ENCODE assay signal across 23 cellular contexts in the genomic region with DNA sequence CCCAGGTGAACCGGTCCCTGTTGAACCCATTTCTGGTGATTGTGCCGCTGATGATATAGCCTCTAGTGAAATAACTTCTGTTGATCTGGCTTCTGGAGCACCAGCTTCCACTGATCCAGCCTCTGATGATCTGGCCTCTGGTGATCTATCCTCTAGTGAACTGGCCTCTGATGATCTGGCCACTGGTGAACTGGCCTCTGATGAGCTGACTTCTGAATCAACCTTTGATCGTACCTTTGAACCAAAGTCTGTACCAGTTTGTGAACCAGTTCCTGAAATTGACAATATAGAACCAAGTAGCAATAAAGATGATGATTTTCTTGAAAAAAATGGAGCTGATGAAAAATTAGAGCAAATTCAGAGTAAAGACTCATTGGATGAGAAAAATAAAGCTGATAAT. TPM values are rescaled to one million over a fixed set of nuclear protein-coding genes. Genes with fewer than 3 reads are reported as not detected.
DNase-seq lines count a peak whose midpoint lies in the region; ATAC-seq, FAIRE-seq and TF ChIP-seq lines count a peak whose summit lies in the region.
"Had no signal": no experiment of that assay in that cellular context is flagged by ENCODE, and none has a peak within 500 bp of the region (broad histone marks: within the 10 kb centered on the region; RNA-seq: fewer than 3 reads in every experiment).

No MANE protein-coding gene starts in this region.

- H3K79me2 ChIP-seq in HepG2 (ENCODE audit: insufficient read depth, low read length), result peaks cover 3% of the 10 kb centered on the region

- in situ Hi-C loops in HepG2 (cut with HindIII; ENCODE audit: extremely low pct_ligation_motif_present, low pct_unique_long_range_greater_than_20kb), result no loop called here

- POLR2A ChIA-PET in HepG2 (lab: Yijun Ruan, JAX), result no interaction called here

- H3K4me2 ChIP-seq in HepG2 (ENCODE audit: low read depth, low read length), result no peak overlapping the region
- H3K4me2 ChIP-seq: BLaER1 treated with 17β-estradiol and CSF1 and Interleukin-3, amounts not matched to agents 10 nM and 100 nM; GM23338 had no signal

- no peak overlapping the region for H3K4me3 Mint-ChIP-seq in T-helper 17 cell
- H3K4me3 Mint-ChIP-seq: endodermal cell, GM23338 had no signal

- H2AFZ ChIP-seq in HepG2 (ENCODE audit: low read length), result no peak overlapping the region
- H2AFZ ChIP-seq: GM23338 had no signal

- H3K4me1 ChIP-seq in liver (ENCODE audit: control insufficient read depth in 4 of 4, insufficient read depth in 4 of 4, low read length in 3 of 4) (peaks cover 0 to 10% (median 4%) of the 10 kb centered on the region in 4 donors), HepG2 (ENCODE audit: insufficient read depth, low read length) (no peaks in the 10 kb centered on the region), right lobe of liver (peaks cover 0 to 16% (median 0%) of the 10 kb centered on the region in 4 donors)
- H3K4me1 ChIP-seq: BLaER1 treated with 17β-estradiol and CSF1 and Interleukin-3, amounts not matched to agents 10 nM and 100 nM had no signal

- intact Hi-C loops in HepG2 (cut with micrococcal nuclease; ENCODE audit: unreplicated experiment), result no loop called here
- intact Hi-C loops in right lobe of liver (cut with DNase I), result no loop called here

- H3K9me3 ChIP-seq in liver (ENCODE audit: control insufficient read depth in 4 of 4, low read length in 3 of 4) (no peaks in the 10 kb centered on the region), HepG2 (ENCODE audit: low read length) (peaks cover 10% of the 10 kb centered on the region; the same call in 1 of the 2 replicates), T-helper 17 cell (ENCODE audit: control insufficient read depth, low read length, poor library complexity, severe bottlenecking) (no peaks in the 10 kb centered on the region), right lobe of liver (no peaks in the 10 kb centered on the region)
- H3K9me3 ChIP-seq: prostate gland, thyroid gland had no signal

- no peak for DNase-seq in HepG2 (ENCODE audit: low spot score)
- DNase-seq in T-helper 17 cell, result no peak
- no peak for DNase-seq in right lobe of liver
- no peak for DNase-seq in stimulated activated naive CD4-positive, alpha-beta T cell (lab: John Stamatoyannopoulos, UW)
- no peak for DNase-seq in GM12891 (ENCODE audit: insufficient read length, low spot score)
- DNase-seq: activated CD4-positive, alpha-beta T cell treated with anti-CD3 and anti-CD28 coated beads for 4 hours; activated T-cell treated with anti-CD3 and anti-CD28 coated beads, Interleukin-2, amount 50 U/mL, for 1 hour; anterior cingulate cortex; cortex of kidney; endodermal cell; esophagus squamous epithelium; foreskin melanocyte; mammary epithelial cell; NCI-H1092; NCI-H1694 treated with DMSO at 0.1 percent for 48 hours; NCI-H524; stomach; thyroid gland had no signal

- TF ChIP-seq CTCF in liver (IDR thresholded peaks at IDR 0.05; ENCODE audit: low read depth, low read length, missing input control) (no peak), HepG2 (CRISPR knock-in tag; IDR thresholded peaks at IDR 0.05) (no peak), right lobe of liver (IDR thresholded peaks at IDR 0.05) (no peak)

- FAIRE-seq in HepG2 (lab: Jason Lieb, UNC), result no peak
- no peak for FAIRE-seq in GM12891 (lab: Jason Lieb, UNC)

- H3K27ac ChIP-seq in liver (ENCODE audit: low read depth in 1 of 2, low read length in 2 of 2) (no peak overlapping the region), HepG2 (ENCODE audit: extremely low read length, insufficient read depth, low read length) (no peak overlapping the region), right lobe of liver (no peak overlapping the region)
- H3K27ac ChIP-seq: BLaER1 treated with 17β-estradiol and CSF1 and Interleukin-3, amounts not matched to agents 10 nM and 100 nM; esophagus squamous epithelium; prostate gland; stomach; thyroid gland had no signal

- CTCF ChIA-PET in HepG2 (lab: Yijun Ruan, JAX; ENCODE audit: low intra/inter-chr PET ratio, low total read pairs), result no interaction called here

- H3K27me3 ChIP-seq in liver (ENCODE audit: control insufficient read depth in 4 of 4, insufficient read depth in 4 of 4, low read length in 3 of 4) (no peaks in the 10 kb centered on the region), HepG2 (ENCODE audit: control insufficient read depth in 1 of 2, insufficient read depth in 2 of 2, low read length in 2 of 2) (no peaks in the 10 kb centered on the region), right lobe of liver (no peaks in the 10 kb centered on the region)
- H3K27me3 ChIP-seq: BLaER1 treated with 17β-estradiol and CSF1 and Interleukin-3, amounts not matched to agents 10 nM and 100 nM; esophagus squamous epithelium; stomach; thyroid gland had no signal

- H3K27me3 Mint-ChIP-seq in T-helper 17 cell, result no peaks in the 10 kb centered on the region

- TF ChIP-seq POLR2A in HepG2 (IDR thresholded peaks at IDR 0.05; ENCODE audit: insufficient read depth in 1 of 2, low read depth in 2 of 2, low read length in 2 of 2), result no peak
- no peak for TF ChIP-seq POLR2A in right lobe of liver (IDR thresholded peaks at IDR 0.05)
- TF ChIP-seq POLR2A in GM12891 (IDR thresholded peaks at IDR 0.05; ENCODE audit: low read depth, low read length), result no peak

- H3K36me3 ChIP-seq in liver (ENCODE audit: control insufficient read depth in 4 of 4, insufficient read depth in 3 of 4, low read depth in 1 of 4, low read length in 3 of 4) (peaks cover 4 to 13% (median 12%) of the 10 kb centered on the region in 4 donors), HepG2 (replicated peaks in 1 of 2; ENCODE audit: control insufficient read depth in 1 of 2, insufficient read depth in 2 of 2, low read length in 2 of 2) (peaks cover 0 to 6% of the 10 kb centered on the region in 2 experiments; a peak in 1 of 5 replicates), right lobe of liver (peaks cover 0 to 9% (median 5%) of the 10 kb centered on the region in 4 donors)

- TF ChIP-seq RAD21 in liver (IDR thresholded peaks at IDR 0.05) (no peak), HepG2 (CRISPR knock-in tag; IDR thresholded peaks at IDR 0.05) (no peak)

- no peak for ATAC-seq in HepG2
- no peak for ATAC-seq in T-helper 17 cell
- peak; percentile 11 to 51 (median 33) for ATAC-seq in right lobe of liver
- ATAC-seq in GM18870 (IDR thresholded peaks at IDR 0.05; ENCODE audit: unreplicated experiment), result no peak
- ATAC-seq: GM23338 had no signal

- no peaks in the 10 kb centered on the region for H4K20me1 ChIP-seq in HepG2 (ENCODE audit: insufficient read depth, low read length)

- peaks cover 15% of the 10 kb centered on the region for H3K36me3 Mint-ChIP-seq in T-helper 17 cell (ENCODE audit: low read depth)

- WGBS in liver, result 93% methylated on average over 3 of the region's 3 CpGs
- 61% methylated on average over 3 of the region's 3 CpGs for WGBS in HepG2 (ENCODE audit: low lambda C conversion rate)
- 100% methylated on average over 1 of the region's 3 CpGs for WGBS in right lobe of liver (ENCODE audit: insufficient coverage, low coverage, low lambda C conversion rate, missing lambda C conversion rate)

- TF ChIP-seq EP300 in HepG2 (IDR thresholded peaks at IDR 0.05; ENCODE audit: low read depth in 2 of 2, low read length in 2 of 2) (no peak), HepG2 (CRISPR knock-in tag; IDR thresholded peaks at IDR 0.05; ENCODE audit: borderline replicate concordance) (no peak)

- no TSS peak for BruUV-seq in HepG2 (replicated peaks; lab: Mats Ljungman, UMichigan)

- H3K4me3 ChIP-seq in liver (ENCODE audit: low read depth in 1 of 3, low read length in 3 of 3) (no peak overlapping the region), HepG2 (replicated peaks in 1 of 3; ENCODE audit: insufficient read depth in 1 of 3, low read depth in 2 of 3, low read length in 3 of 3) (no peak overlapping the region), right lobe of liver (no peak overlapping the region)
- H3K4me3 ChIP-seq: BLaER1 treated with 17β-estradiol and CSF1 and Interleukin-3, amounts not matched to agents 10 nM and 100 nM; esophagus squamous epithelium; GM23338; prostate gland; stomach; thyroid gland had no signal

- no peak overlapping the region for H3K9ac ChIP-seq in liver (ENCODE audit: low read depth in 1 of 2, low read length in 2 of 2)
- H3K9ac ChIP-seq in HepG2 (ENCODE audit: insufficient read depth, low read depth, low read length), result no peak overlapping the region
- H3K9ac ChIP-seq: BLaER1 treated with 17β-estradiol and CSF1 and Interleukin-3, amounts not matched to agents 10 nM and 100 nM had no signal

- peak overlapping the region; percentile 71 for H3K27ac Mint-ChIP-seq in T-helper 17 cell
- H3K27ac Mint-ChIP-seq: endodermal cell, GM23338 had no signal

- peaks cover 39% of the 10 kb centered on the region for H3K4me1 Mint-ChIP-seq in T-helper 17 cell

TF ChIP-seq in GM12891, 5 proteins besides CTCF, POLR2A, EP300 and RAD21 (continues in another document):
- TF ChIP-seq PAX5 (IDR thresholded peaks at IDR 0.05; ENCODE audit: insufficient read depth, low read length, severe bottlenecking), result no peak
- TF ChIP-seq TAF1 (IDR thresholded peaks at IDR 0.05; ENCODE audit: low read depth, low read length), result no peak

RNA-seq across cellular contexts. Expression of a gene that starts 59.1 kb away (rescaled TPM):
- total RNA-seq in liver (10 to 100 TPM; 20.8 to 25.6 TPM), HepG2 (2016; rRNA removed; fragmentation: Illumina TruSeq; extraction: Trizol) (11.8 and 15.2 TPM in 2 replicates), T-helper 17 cell (100 to 1,000 TPM; 153 to 164 TPM), right lobe of liver (10 to 100 TPM; 17.5 to 33.6 (median 27.4) TPM)
- polyA plus RNA-seq in liver (10 to 100 TPM in 1 of 2 donors, 1 to 10 TPM in 1; 3.9 to 19.0 TPM), HepG2 (2011; rRNA removed) (1.5 and 1.8 TPM in 2 replicates)
- 13.2 and 15.0 TPM in 2 replicates for total RNA-seq in HepG2 (2016; cell fraction: cytosol; rRNA removed; fragmentation: Illumina TruSeq; extraction: Trizol; ENCODE audit: low read depth)
- 7.3 and 14.4 TPM in 2 replicates for total RNA-seq in HepG2 (2016; cell fraction: insoluble cytoplasmic fraction; rRNA removed; fragmentation: Illumina TruSeq; extraction: Trizol)
- total RNA-seq in HepG2 (2016; cell fraction: membrane; rRNA removed; fragmentation: Illumina TruSeq; extraction: Trizol), result 15.8 and 17.6 TPM in 2 replicates
- total RNA-seq in HepG2 (2016; cell fraction: nucleus; rRNA removed; fragmentation: Illumina TruSeq; extraction: Trizol), result 12.9 and 14.6 TPM in 2 replicates
- 0.78 and 0.96 TPM in 2 replicates for polyA plus RNA-seq in HepG2 (2011; cell fraction: cytosol; rRNA removed)
- polyA plus RNA-seq in HepG2 (2011; cell fraction: nucleus; rRNA removed), result 1.6 and 1.9 TPM in 2 replicates
- 1.4 and 4.3 TPM in 2 replicates for polyA plus RNA-seq in HepG2 (2012)
- polyA plus RNA-seq in HepG2 (2016; cell fraction: cytosol; fragmentation: Illumina TruSeq; extraction: Trizol; ENCODE audit: low read depth), result 0.19 and 0.22 TPM in 2 replicates
- 5.7 and 6.5 TPM in 2 replicates for polyA plus RNA-seq in HepG2 (2016; cell fraction: insoluble cytoplasmic fraction; fragmentation: Illumina TruSeq; extraction: Trizol; ENCODE audit: low read depth)
- 0.56 and 0.68 TPM in 2 replicates for polyA plus RNA-seq in HepG2 (2016; cell fraction: membrane; fragmentation: Illumina TruSeq; extraction: Trizol; ENCODE audit: low read depth)
- 3.9 and 4.7 TPM in 2 replicates for polyA plus RNA-seq in HepG2 (2016; cell fraction: nucleus; fragmentation: Illumina TruSeq; extraction: Trizol; ENCODE audit: insufficient read depth, low read depth)
- polyA minus RNA-seq in HepG2 (2011; rRNA and poly(A)+ RNA removed; ENCODE audit: low replicate concordance), result 12.7 and 41.4 TPM in 2 replicates
- polyA minus RNA-seq in HepG2 (2011; cell fraction: cytosol; rRNA and poly(A)+ RNA removed), result 4.7 TPM in 2 replicates
- 15.3 and 17.4 TPM in 2 replicates for polyA minus RNA-seq in HepG2 (2011; cell fraction: nucleus; rRNA and poly(A)+ RNA removed)
- polyA plus RNA-seq in GM12891 (2012; ENCODE audit: low read depth, missing spikeins), result 14.4 TPM

Comparison
In these comparisons a context has a peak if more than half of its experiments do, and no peak if none do; other contexts are left out.
1. ATAC-seq: peak in right lobe of liver (4 of 4); none in HepG2 (single experiment), T-helper 17 cell (single experiment) and GM18870 (single experiment).
2. RNA of a gene that starts 59.1 kb away (total RNA-seq): 153 to 164 TPM in T-helper 17 cell; 17.5 to 33.6 TPM in right lobe of liver, 20.8 to 25.6 TPM in liver and 7.3 to 17.6 TPM in HepG2; every median in the first group is over 4 times any median in the second.